ENCODE assay signal across 8 cellular contexts in the genomic region with DNA sequence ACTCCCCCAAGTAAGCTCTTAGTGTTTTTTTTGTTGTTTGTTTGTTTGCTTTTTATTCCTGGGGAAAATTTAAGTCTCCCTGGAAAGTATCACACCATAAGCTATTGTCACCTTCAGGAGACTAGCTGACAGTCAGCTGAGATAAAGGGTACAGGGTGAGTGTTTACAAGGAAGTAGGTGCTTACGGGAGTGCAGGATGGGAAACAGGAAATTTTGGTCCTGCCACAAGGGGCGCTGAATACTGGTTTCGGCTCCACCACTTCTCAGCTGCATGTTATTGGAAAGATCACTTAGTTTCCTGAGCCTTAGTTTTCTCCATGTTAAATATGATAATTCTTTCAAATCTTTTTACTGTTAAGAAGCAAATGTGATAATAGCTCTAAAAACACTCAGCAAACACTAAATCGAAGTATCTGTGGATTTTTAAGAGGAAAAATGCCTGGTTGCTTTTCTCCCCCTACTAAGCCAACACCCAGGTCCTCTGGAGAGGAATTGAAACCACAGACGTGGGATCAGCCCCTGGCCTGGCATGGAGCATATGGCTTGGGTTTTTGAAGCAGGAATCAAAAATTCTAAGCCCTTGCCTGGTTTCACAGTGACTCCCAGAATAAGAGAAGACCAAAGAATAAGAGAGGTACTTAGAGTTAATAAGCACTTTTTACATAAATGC.
DNase-seq lines count a peak whose midpoint lies in the region; ATAC-seq, FAIRE-seq and TF ChIP-seq lines count a peak whose summit lies in the region.

No MANE protein-coding gene starts in this region.

- no peaks in the 10 kb centered on the region for H3K9me3 Mint-ChIP-seq in MCF 10A (ENCODE audit: unreplicated experiment)

- dilution Hi-C loops in keratinocyte (cut with MboI; ENCODE audit: extremely low pct_ligation_motif_present, low sequenced_read_pairs), result no loop called here

- peak overlapping the region; percentile 49; the same call in 1 of the 2 replicates for H2AFZ ChIP-seq in OCI-LY3 (ENCODE audit: low read depth, low read length)
- peak overlapping the region; percentile 47 for H2AFZ ChIP-seq in keratinocyte (ENCODE audit: control insufficient read depth, low read length)

- no peaks in the 10 kb centered on the region for H3K4me1 Mint-ChIP-seq in MCF 10A (ENCODE audit: insufficient read depth, unreplicated experiment)

- peaks cover 3% of the 10 kb centered on the region; the same call in 1 of the 2 replicates for H3K4me1 ChIP-seq in OCI-LY3 (ENCODE audit: low read length)
- peaks cover 4% of the 10 kb centered on the region for H3K4me1 ChIP-seq in keratinocyte (ENCODE audit: control insufficient read depth, extremely low read depth, insufficient read depth, low read length)
- peaks cover 4 to 7% (median 5%) of the 10 kb centered on the region in 4 donors for H3K4me1 ChIP-seq in upper lobe of left lung

- no peak overlapping the region for H3K4me3 ChIP-seq in OCI-LY3 (ENCODE audit: low read length)
- no peak overlapping the region for H3K4me3 ChIP-seq in keratinocyte (ENCODE audit: control insufficient read depth in 2 of 3, extremely low read depth in 1 of 3, insufficient read depth in 2 of 3, low read depth in 1 of 3, low read length in 3 of 3)
- no peak overlapping the region for H3K4me3 ChIP-seq in upper lobe of left lung

- H3K79me2 ChIP-seq in OCI-LY3 (ENCODE audit: low read length), result no peaks in the 10 kb centered on the region
- H3K79me2 ChIP-seq in keratinocyte (ENCODE audit: control insufficient read depth, insufficient read depth, low read length), result no peaks in the 10 kb centered on the region

- DNase-seq in NCI-H2107 treated with DMSO at 0.1 percent for 48 hours (lab: John Stamatoyannopoulos, UW; ENCODE audit: unreplicated experiment) (peak; percentile 38), NCI-H2107 (lab: John Stamatoyannopoulos, UW) (no peak), HPDE6-E6E7 (ENCODE audit: extremely low spot score) (peak; percentile 7), MCF 10A (ENCODE audit: unreplicated experiment) (peak; percentile 53), keratinocyte (ENCODE audit: low read depth, low spot score) (no peak), upper lobe of left lung (peak in 1 of 2 donors; percentile 46)
- DNase-seq in NK-92 treated with Interleukin-12 subunit alpha and Interleukin-12 subunit beta, amount 100 ng/mL, for 24 hours (lab: John Stamatoyannopoulos, UW), result no peak

- TF ChIP-seq CTCF in OCI-LY3 (IDR thresholded peaks at IDR 0.05; ENCODE audit: low read depth, low read length), result peak; percentile 64
- peak; percentile 31 for TF ChIP-seq CTCF in MCF 10A (IDR thresholded peaks at IDR 0.05; ENCODE audit: unreplicated experiment)
- peak; percentile 73 to 86 (median 84) for TF ChIP-seq CTCF in keratinocyte (optimal IDR thresholded peaks at IDR 0.05 in 1 of 3, IDR thresholded peaks at IDR 0.05 in 1 of 3, conservative IDR thresholded peaks at IDR 0.05 in 1 of 3; ENCODE audit: extremely low read depth in 1 of 3, insufficient read depth in 2 of 3, low read length in 3 of 3)
- TF ChIP-seq CTCF in upper lobe of left lung (IDR thresholded peaks at IDR 0.05), result peak in 5 of 6 experiments; percentile 32 to 63 (median 41)

- H3K9me3 ChIP-seq in OCI-LY3 (ENCODE audit: insufficient read depth, low read length), result no peaks in the 10 kb centered on the region
- no peaks in the 10 kb centered on the region for H3K9me3 ChIP-seq in keratinocyte (ENCODE audit: control insufficient read depth, low read depth, low read length)
- no peaks in the 10 kb centered on the region for H3K9me3 ChIP-seq in upper lobe of left lung

- no peak for TF ChIP-seq POLR2A in upper lobe of left lung (IDR thresholded peaks at IDR 0.05)

- H3K9ac ChIP-seq in OCI-LY3 (ENCODE audit: low read length), result no peak overlapping the region
- no peak overlapping the region for H3K9ac ChIP-seq in keratinocyte (ENCODE audit: control insufficient read depth, extremely low read depth, insufficient read depth, low read length)

- peak in 1 of 2 donors; percentile 83 for ATAC-seq in upper lobe of left lung (ENCODE audit: low FRiP score in 2 of 2)

- H3K9me1 ChIP-seq in keratinocyte (ENCODE audit: control insufficient read depth, extremely low read depth, insufficient read depth, low read length), result no peaks in the 10 kb centered on the region

- H3K4me2 ChIP-seq in OCI-LY3 (ENCODE audit: low read length) (0 out of 2 replicates have a peak overlapping the region, but pooled peaks have one; percentile 16), keratinocyte (ENCODE audit: control insufficient read depth, extremely low read depth, insufficient read depth, low read depth, low read length) (peak overlapping the region; percentile 3)

- WGBS in upper lobe of left lung, 2 donors, result 5 to 6% methylated on average over 5 of the region's 5 CpGs

- CTCF ChIA-PET in MCF 10A (lab: Yijun Ruan, JAX), result interaction anchor here (0.6 to 1.6 kb wide), 16 partner anchors 9 to 1997 kb away, joined by 3 to 9 read pairs (median 3); no protein-coding TSS in a partner anchor

- H3K4me3 Mint-ChIP-seq in MCF 10A (ENCODE audit: unreplicated experiment), result no peak overlapping the region

- intact Hi-C loops in MCF 10A (cut with micrococcal nuclease), result no loop called here

- H3K36me3 Mint-ChIP-seq in MCF 10A (ENCODE audit: insufficient read depth, unreplicated experiment), result no peaks in the 10 kb centered on the region

- H3K27me3 Mint-ChIP-seq in MCF 10A (ENCODE audit: insufficient read depth, unreplicated experiment), result no peaks in the 10 kb centered on the region

- no TSS peak for BruUV-seq in MCF 10A (replicated peaks; lab: Mats Ljungman, UMichigan)

- H3K27ac ChIP-seq in OCI-LY3 (ENCODE audit: low read length), result no peak overlapping the region
- no peak overlapping the region for H3K27ac ChIP-seq in keratinocyte (ENCODE audit: control insufficient read depth, insufficient read depth, low read length)
- no peak overlapping the region for H3K27ac ChIP-seq in upper lobe of left lung

- no peaks in the 10 kb centered on the region for H3K36me3 ChIP-seq in OCI-LY3 (replicated peaks; ENCODE audit: low read depth, low read length)
- H3K36me3 ChIP-seq in keratinocyte (ENCODE audit: control insufficient read depth in 2 of 2, extremely low read depth in 1 of 2, insufficient read depth in 2 of 2, low read length in 2 of 2), result no peaks in the 10 kb centered on the region
- no peaks in the 10 kb centered on the region for H3K36me3 ChIP-seq in upper lobe of left lung

- peak; percentile 64 for FAIRE-seq in keratinocyte (lab: Jason Lieb, UNC)

- no peak for TF ChIP-seq EP300 in upper lobe of left lung (IDR thresholded peaks at IDR 0.05)

- H3K27me3 ChIP-seq in OCI-LY3 (ENCODE audit: low read depth, low read length) (peaks cover 3% of the 10 kb centered on the region; the same call in 1 of the 2 replicates), keratinocyte (ENCODE audit: control insufficient read depth, extremely low read depth, insufficient read depth, low read length) (no peaks in the 10 kb centered on the region), upper lobe of left lung (no peaks in the 10 kb centered on the region)

- POLR2A ChIA-PET in MCF 10A (lab: Yijun Ruan, JAX), result interaction anchor here (0.7 kb wide), 1 partner anchor 15 kb away, joined by 3 read pairs; no protein-coding TSS in a partner anchor

- H3K27ac Mint-ChIP-seq in MCF 10A (ENCODE audit: low read depth, unreplicated experiment), result no peak overlapping the region

- no peaks in the 10 kb centered on the region for H4K20me1 ChIP-seq in OCI-LY3 (ENCODE audit: insufficient read depth, low read length)
- no peaks in the 10 kb centered on the region for H4K20me1 ChIP-seq in keratinocyte (ENCODE audit: control insufficient read depth, extremely low read depth, insufficient read depth, low read length)

Comparison
In these comparisons a context has a peak if more than half of its experiments do, and no peak if none do; other contexts are left out.
1. DNase-seq: peak in NCI-H2107 treated with DMSO at 0.1 percent for 48 hours (single experiment), HPDE6-E6E7 (single experiment) and MCF 10A (single experiment); none in NCI-H2107 (single experiment), keratinocyte (single experiment) and NK-92 treated with Interleukin-12 subunit alpha and Interleukin-12 subunit beta, amount 100 ng/mL, for 24 hours (single experiment).
2. CTCF ChIP-seq: peak in every context shown above with its lines; median percentile 84 in keratinocyte; 64 in OCI-LY3; 41 in upper lobe of left lung; 31 in MCF 10A.